ENCODE assay signal across 27 cellular contexts in genomic region chr18:52286675-52287074, GRCh38. TPM values are rescaled to one million over a fixed set of nuclear protein-coding genes. Genes with fewer than 3 reads are reported as not detected.
"Had no signal": no experiment of that assay in that cellular context is flagged by ENCODE, and none has a peak within 500 bp of the region (broad histone marks: within the 10 kb centered on the region; RNA-seq: fewer than 3 reads in every experiment).

No MANE protein-coding gene starts in this region.

- H3K4me3 ChIP-seq: colonic mucosa, hepatocyte, psoas muscle, right lobe of liver, spleen, testis, transverse colon had no signal

- H3K79me2 ChIP-seq: hepatocyte had no signal

- H3K4me2 ChIP-seq: hepatocyte had no signal

- H3K27me3 Mint-ChIP-seq: stimulated activated memory B cell treated with anti-CD40 and anti-IgM and Interleukin-4, amounts not matched to agents 10 μg/mL and 1 μg/mL and 100 μg/mL, for 72 hours; stimulated activated naive CD8-positive, alpha-beta T cell treated with anti-CD3 and anti-CD28 coated beads, Interleukin-15, amount 100 ng/mL, for 72 hours had no signal

- DNase-seq: colonic mucosa; dermis blood vessel endothelial cell; effector CD4-positive, alpha-beta T cell; endodermal cell; erythroblast; foreskin melanocyte; head of caudate nucleus; left colon; natural killer cell; psoas muscle; retina; right lobe of liver; spleen; stimulated activated CD4-positive, alpha-beta T cell treated with anti-CD3 and anti-CD28 coated beads, Interleukin-15, amount 100 ng/mL, for 24 hours; stimulated activated CD4-positive, alpha-beta T cell treated with anti-CD3 and anti-CD28 coated beads, Interleukin-1b, Interleukin-23, amount 100 ng/mL, for 48 hours; stimulated activated CD4-positive, alpha-beta T cell treated with anti-CD3 and anti-CD28 coated beads, Interleukin-4, amount 100 ng/mL, for 24 hours; stimulated activated naive CD8-positive, alpha-beta T cell treated with anti-CD3 and anti-CD28 coated beads, Interleukin-15, amount 100 ng/mL, for 72 hours; testis; transverse colon had no signal

- H3K36me3 ChIP-seq: colonic mucosa, right lobe of liver, spleen, transverse colon had no signal

- H3K27ac ChIP-seq: colonic mucosa, hepatocyte, psoas muscle, right lobe of liver, spleen, testis, transverse colon had no signal

- H3K4me3 Mint-ChIP-seq: endodermal cell; mesothelial cell of epicardium; natural killer cell; stimulated activated memory B cell treated with anti-CD40 and anti-IgM and Interleukin-4, amounts not matched to agents 10 μg/mL and 1 μg/mL and 100 μg/mL, for 72 hours; stimulated activated naive CD8-positive, alpha-beta T cell treated with anti-CD3 and anti-CD28 coated beads, Interleukin-15, amount 100 ng/mL, for 72 hours had no signal

- H3K36me3 Mint-ChIP-seq: mesothelial cell of epicardium; natural killer cell; stimulated activated memory B cell treated with anti-CD40 and anti-IgM and Interleukin-4, amounts not matched to agents 10 μg/mL and 1 μg/mL and 100 μg/mL, for 72 hours had no signal

- H3K4me1 ChIP-seq: colonic mucosa, psoas muscle, spleen, testis, transverse colon had no signal

- H2AFZ ChIP-seq: hepatocyte had no signal

- H3K9me3 ChIP-seq: colonic mucosa, psoas muscle, right lobe of liver, spleen, testis, transverse colon had no signal

- FAIRE-seq: endothelial cell of umbilical vein had no signal

- H3K4me1 Mint-ChIP-seq: natural killer cell; stimulated activated memory B cell treated with anti-CD40 and anti-IgM and Interleukin-4, amounts not matched to agents 10 μg/mL and 1 μg/mL and 100 μg/mL, for 72 hours; stimulated activated naive CD8-positive, alpha-beta T cell treated with anti-CD3 and anti-CD28 coated beads, Interleukin-15, amount 100 ng/mL, for 72 hours had no signal

- H3K27me3 ChIP-seq: colonic mucosa, hepatocyte, right lobe of liver, spleen, testis, transverse colon had no signal

- ATAC-seq: left colon; natural killer cell; psoas muscle; right lobe of liver; stimulated activated memory B cell treated with anti-CD40 and anti-IgM and Interleukin-4, amounts not matched to agents 10 μg/mL and 1 μg/mL and 100 μg/mL, for 72 hours; stimulated activated naive CD8-positive, alpha-beta T cell treated with anti-CD3 and anti-CD28 coated beads, Interleukin-15, amount 100 ng/mL, for 72 hours had no signal

- H3K27ac Mint-ChIP-seq: endodermal cell; mesothelial cell of epicardium; natural killer cell; stimulated activated memory B cell treated with anti-CD40 and anti-IgM and Interleukin-4, amounts not matched to agents 10 μg/mL and 1 μg/mL and 100 μg/mL, for 72 hours; stimulated activated naive CD8-positive, alpha-beta T cell treated with anti-CD3 and anti-CD28 coated beads, Interleukin-15, amount 100 ng/mL, for 72 hours had no signal

- H3K9me3 Mint-ChIP-seq: endodermal cell; mesothelial cell of epicardium; stimulated activated memory B cell treated with anti-CD40 and anti-IgM and Interleukin-4, amounts not matched to agents 10 μg/mL and 1 μg/mL and 100 μg/mL, for 72 hours; stimulated activated naive CD8-positive, alpha-beta T cell treated with anti-CD3 and anti-CD28 coated beads, Interleukin-15, amount 100 ng/mL, for 72 hours had no signal

RNA-seq across cellular contexts. Expression of gene DCC, which starts 53.3 kb away (rescaled TPM):
- total RNA-seq: dermis blood vessel endothelial cell, endothelial cell of umbilical vein, lung microvascular endothelial cell, mucosa of gallbladder, myocyte, natural killer cell, subcutaneous adipose tissue had no signal
- polyA plus RNA-seq: endothelial cell of umbilical vein had no signal
